In the genomic region with DNA sequence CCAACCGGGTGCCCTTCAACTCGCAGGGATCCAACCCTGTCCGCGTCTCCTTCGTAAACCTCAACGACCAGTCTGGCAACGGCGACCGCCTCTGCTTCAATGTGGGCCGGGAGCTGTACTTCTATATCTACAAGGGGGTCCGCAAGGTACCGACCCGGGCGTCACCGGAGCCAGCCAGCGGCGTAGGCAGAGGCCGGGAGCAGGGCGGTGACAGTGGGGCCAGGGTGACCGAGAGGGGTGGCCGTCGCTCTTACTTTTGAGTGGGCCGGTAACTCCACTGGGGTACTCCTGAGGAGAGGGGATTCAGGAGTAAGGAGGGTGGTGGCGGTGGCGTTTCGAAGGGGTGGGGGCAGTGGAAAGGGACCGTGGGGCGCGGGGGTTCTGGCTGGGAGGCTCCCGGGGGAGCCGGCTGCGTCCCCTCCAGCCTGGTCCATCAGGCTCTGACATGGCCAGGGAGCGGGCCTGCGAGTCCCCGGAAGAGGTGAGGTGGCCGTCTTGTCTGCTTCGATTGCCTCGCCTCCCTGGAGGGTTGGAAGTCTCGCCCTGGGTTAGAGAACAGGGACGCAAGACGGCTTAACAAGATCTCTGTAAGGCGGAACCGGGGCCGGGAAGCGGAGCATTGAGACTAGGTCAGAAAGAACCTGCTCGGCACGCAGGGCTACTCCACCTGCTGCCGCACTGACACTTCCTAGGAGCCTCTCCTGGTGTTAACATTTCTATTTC, we compare ENCODE assay signal across 1 cellular context.
TF ChIP-seq lines count a peak whose summit lies in the region.

No MANE protein-coding gene starts in this region.

TF ChIP-seq in HepG2, 621 proteins besides CTCF, POLR2A, EP300 and RAD21 (continued from another document and continues in another):
- TF ChIP-seq, protein P1, sequence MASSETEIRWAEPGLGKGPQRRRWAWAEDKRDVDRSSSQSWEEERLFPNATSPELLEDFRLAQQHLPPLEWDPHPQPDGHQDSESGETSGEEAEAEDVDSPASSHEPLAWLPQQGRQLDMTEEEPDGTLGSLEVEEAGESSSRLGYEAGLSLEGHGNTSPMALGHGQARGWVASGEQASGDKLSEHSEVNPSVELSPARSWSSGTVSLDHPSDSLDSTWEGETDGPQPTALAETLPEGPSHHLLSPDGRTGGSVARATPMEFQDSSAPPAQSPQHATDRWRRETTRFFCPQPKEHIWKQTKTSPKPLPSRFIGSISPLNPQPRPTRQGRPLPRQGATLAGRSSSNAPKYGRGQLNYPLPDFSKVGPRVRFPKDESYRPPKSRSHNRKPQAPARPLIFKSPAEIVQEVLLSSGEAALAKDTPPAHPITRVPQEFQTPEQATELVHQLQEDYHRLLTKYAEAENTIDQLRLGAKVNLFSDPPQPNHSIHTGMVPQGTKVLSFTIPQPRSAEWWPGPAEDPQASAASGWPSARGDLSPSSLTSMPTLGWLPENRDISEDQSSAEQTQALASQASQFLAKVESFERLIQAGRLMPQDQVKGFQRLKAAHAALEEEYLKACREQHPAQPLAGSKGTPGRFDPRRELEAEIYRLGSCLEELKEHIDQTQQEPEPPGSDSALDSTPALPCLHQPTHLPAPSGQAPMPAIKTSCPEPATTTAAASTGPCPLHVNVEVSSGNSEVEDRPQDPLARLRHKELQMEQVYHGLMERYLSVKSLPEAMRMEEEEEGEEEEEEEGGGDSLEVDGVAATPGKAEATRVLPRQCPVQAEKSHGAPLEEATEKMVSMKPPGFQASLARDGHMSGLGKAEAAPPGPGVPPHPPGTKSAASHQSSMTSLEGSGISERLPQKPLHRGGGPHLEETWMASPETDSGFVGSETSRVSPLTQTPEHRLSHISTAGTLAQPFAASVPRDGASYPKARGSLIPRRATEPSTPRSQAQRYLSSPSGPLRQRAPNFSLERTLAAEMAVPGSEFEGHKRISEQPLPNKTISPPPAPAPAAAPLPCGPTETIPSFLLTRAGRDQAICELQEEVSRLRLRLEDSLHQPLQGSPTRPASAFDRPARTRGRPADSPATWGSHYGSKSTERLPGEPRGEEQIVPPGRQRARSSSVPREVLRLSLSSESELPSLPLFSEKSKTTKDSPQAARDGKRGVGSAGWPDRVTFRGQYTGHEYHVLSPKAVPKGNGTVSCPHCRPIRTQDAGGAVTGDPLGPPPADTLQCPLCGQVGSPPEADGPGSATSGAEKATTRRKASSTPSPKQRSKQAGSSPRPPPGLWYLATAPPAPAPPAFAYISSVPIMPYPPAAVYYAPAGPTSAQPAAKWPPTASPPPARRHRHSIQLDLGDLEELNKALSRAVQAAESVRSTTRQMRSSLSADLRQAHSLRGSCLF (CRISPR knock-in tag; IDR thresholded peaks at IDR 0.05; ENCODE audit: borderline replicate concordance) = no peak
- no peak for TF ChIP-seq ZNF282 (IDR thresholded peaks at IDR 0.05; ENCODE audit: partially characterized antibody)
- TF ChIP-seq, protein P2, sequence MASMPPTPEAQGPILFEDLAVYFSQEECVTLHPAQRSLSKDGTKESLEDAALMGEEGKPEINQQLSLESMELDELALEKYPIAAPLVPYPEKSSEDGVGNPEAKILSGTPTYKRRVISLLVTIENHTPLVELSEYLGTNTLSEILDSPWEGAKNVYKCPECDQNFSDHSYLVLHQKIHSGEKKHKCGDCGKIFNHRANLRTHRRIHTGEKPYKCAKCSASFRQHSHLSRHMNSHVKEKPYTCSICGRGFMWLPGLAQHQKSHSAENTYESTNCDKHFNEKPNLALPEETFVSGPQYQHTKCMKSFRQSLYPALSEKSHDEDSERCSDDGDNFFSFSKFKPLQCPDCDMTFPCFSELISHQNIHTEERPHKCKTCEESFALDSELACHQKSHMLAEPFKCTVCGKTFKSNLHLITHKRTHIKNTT (CRISPR knock-in tag; IDR thresholded peaks at IDR 0.05) = no peak
- TF ChIP-seq, protein P3, sequence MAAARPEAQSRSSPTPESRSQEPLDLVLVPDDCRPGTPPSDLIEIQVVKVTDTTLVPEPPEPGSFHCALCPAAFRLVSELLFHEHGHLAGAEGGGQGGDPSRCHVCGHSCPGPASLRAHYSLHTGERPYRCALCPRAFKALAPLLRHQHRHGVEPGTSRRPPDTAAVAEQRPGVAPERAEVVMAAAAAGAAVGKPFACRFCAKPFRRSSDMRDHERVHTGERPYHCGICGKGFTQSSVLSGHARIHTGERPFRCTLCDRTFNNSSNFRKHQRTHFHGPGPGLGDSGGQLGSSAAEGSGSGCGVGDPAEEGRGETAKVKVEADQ (CRISPR knock-in tag; IDR thresholded peaks at IDR 0.05; ENCODE audit: borderline replicate concordance) = no peak
- no peak for TF ChIP-seq HOXA5 (CRISPR knock-in tag; IDR thresholded peaks at IDR 0.05)
- TF ChIP-seq, protein P4, sequence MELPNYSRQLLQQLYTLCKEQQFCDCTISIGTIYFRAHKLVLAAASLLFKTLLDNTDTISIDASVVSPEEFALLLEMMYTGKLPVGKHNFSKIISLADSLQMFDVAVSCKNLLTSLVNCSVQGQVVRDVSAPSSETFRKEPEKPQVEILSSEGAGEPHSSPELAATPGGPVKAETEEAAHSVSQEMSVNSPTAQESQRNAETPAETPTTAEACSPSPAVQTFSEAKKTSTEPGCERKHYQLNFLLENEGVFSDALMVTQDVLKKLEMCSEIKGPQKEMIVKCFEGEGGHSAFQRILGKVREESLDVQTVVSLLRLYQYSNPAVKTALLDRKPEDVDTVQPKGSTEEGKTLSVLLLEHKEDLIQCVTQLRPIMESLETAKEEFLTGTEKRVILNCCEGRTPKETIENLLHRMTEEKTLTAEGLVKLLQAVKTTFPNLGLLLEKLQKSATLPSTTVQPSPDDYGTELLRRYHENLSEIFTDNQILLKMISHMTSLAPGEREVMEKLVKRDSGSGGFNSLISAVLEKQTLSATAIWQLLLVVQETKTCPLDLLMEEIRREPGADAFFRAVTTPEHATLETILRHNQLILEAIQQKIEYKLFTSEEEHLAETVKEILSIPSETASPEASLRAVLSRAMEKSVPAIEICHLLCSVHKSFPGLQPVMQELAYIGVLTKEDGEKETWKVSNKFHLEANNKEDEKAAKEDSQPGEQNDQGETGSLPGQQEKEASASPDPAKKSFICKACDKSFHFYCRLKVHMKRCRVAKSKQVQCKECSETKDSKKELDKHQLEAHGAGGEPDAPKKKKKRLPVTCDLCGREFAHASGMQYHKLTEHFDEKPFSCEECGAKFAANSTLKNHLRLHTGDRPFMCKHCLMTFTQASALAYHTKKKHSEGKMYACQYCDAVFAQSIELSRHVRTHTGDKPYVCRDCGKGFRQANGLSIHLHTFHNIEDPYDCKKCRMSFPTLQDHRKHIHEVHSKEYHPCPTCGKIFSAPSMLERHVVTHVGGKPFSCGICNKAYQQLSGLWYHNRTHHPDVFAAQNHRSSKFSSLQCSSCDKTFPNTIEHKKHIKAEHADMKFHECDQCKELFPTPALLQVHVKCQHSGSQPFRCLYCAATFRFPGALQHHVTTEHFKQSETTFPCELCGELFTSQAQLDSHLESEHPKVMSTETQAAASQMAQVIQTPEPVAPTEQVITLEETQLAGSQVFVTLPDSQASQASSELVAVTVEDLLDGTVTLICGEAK (IDR thresholded peaks at IDR 0.05) = no peak
- TF ChIP-seq, protein P4 (CRISPR knock-in tag; IDR thresholded peaks at IDR 0.05) = peak; percentile 45; the same call in 1 of the 2 replicates
- peak; percentile 9; the same call in 1 of the 2 replicates for TF ChIP-seq SAP130 (CRISPR knock-in tag; IDR thresholded peaks at IDR 0.05; ENCODE audit: low read depth)
- TF ChIP-seq CBX1 (IDR thresholded peaks at IDR 0.05; ENCODE audit: low read depth) = no peak
- 0 out of 2 replicates have a peak, but pooled peaks have one; percentile 48 for TF ChIP-seq HIVEP1 (CRISPR knock-in tag; IDR thresholded peaks at IDR 0.05)
- no peak for TF ChIP-seq ZNF557 (CRISPR knock-in tag; IDR thresholded peaks at IDR 0.05)
- no peak for TF ChIP-seq EHMT2 (IDR thresholded peaks at IDR 0.05; ENCODE audit: borderline replicate concordance, low read depth, low read length)
- no peak for TF ChIP-seq RCOR2 (CRISPR knock-in tag; IDR thresholded peaks at IDR 0.05)
- TF ChIP-seq, protein P5, sequence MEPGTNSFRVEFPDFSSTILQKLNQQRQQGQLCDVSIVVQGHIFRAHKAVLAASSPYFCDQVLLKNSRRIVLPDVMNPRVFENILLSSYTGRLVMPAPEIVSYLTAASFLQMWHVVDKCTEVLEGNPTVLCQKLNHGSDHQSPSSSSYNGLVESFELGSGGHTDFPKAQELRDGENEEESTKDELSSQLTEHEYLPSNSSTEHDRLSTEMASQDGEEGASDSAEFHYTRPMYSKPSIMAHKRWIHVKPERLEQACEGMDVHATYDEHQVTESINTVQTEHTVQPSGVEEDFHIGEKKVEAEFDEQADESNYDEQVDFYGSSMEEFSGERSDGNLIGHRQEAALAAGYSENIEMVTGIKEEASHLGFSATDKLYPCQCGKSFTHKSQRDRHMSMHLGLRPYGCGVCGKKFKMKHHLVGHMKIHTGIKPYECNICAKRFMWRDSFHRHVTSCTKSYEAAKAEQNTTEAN (CRISPR knock-in tag; conservative IDR thresholded peaks at IDR 0.05) = no peak
- TF ChIP-seq ATAD3A (CRISPR knock-in tag; IDR thresholded peaks at IDR 0.05) = 0 out of 2 replicates have a peak, but pooled peaks have one; percentile 52
- no peak for TF ChIP-seq PRMT3 (CRISPR knock-in tag; IDR thresholded peaks at IDR 0.05; ENCODE audit: borderline replicate concordance, low read depth)
- TF ChIP-seq, protein P6, sequence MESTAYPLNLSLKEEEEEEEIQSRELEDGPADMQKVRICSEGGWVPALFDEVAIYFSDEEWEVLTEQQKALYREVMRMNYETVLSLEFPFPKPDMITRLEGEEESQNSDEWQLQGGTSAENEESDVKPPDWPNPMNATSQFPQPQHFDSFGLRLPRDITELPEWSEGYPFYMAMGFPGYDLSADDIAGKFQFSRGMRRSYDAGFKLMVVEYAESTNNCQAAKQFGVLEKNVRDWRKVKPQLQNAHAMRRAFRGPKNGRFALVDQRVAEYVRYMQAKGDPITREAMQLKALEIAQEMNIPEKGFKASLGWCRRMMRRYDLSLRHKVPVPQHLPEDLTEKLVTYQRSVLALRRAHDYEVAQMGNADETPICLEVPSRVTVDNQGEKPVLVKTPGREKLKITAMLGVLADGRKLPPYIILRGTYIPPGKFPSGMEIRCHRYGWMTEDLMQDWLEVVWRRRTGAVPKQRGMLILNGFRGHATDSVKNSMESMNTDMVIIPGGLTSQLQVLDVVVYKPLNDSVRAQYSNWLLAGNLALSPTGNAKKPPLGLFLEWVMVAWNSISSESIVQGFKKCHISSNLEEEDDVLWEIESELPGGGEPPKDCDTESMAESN (CRISPR knock-in tag; conservative IDR thresholded peaks at IDR 0.05) = no peak
- TF ChIP-seq, protein P7, sequence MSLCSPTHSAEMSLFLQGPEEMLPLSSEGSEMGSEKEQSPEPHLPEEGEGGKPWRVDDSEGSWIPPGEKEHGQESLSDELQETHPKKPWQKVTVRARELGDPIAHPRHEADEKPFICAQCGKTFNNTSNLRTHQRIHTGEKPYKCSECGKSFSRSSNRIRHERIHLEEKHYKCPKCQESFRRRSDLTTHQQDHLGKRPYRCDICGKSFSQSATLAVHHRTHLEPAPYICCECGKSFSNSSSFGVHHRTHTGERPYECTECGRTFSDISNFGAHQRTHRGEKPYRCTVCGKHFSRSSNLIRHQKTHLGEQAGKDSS (CRISPR knock-in tag; IDR thresholded peaks at IDR 0.05; ENCODE audit: borderline replicate concordance, low read depth) = no peak
- TF ChIP-seq NBN (conservative IDR thresholded peaks at IDR 0.05) = no peak
- TF ChIP-seq ZNF124 (CRISPR knock-in tag; IDR thresholded peaks at IDR 0.05) = no peak
- TF ChIP-seq, protein P8, sequence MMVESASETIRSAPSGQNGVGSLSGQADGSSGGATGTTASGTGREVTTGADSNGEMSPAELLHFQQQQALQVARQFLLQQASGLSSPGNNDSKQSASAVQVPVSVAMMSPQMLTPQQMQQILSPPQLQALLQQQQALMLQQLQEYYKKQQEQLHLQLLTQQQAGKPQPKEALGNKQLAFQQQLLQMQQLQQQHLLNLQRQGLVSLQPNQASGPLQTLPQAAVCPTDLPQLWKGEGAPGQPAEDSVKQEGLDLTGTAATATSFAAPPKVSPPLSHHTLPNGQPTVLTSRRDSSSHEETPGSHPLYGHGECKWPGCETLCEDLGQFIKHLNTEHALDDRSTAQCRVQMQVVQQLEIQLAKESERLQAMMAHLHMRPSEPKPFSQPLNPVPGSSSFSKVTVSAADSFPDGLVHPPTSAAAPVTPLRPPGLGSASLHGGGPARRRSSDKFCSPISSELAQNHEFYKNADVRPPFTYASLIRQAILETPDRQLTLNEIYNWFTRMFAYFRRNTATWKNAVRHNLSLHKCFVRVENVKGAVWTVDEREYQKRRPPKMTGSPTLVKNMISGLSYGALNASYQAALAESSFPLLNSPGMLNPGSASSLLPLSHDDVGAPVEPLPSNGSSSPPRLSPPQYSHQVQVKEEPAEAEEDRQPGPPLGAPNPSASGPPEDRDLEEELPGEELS (CRISPR knock-in tag; IDR thresholded peaks at IDR 0.05) = no peak
- 0 out of 2 replicates have a peak, but pooled peaks have one; percentile 19 for TF ChIP-seq NAIF1 (CRISPR knock-in tag; IDR thresholded peaks at IDR 0.05; ENCODE audit: borderline replicate concordance)
- TF ChIP-seq ISX (CRISPR knock-in tag; conservative IDR thresholded peaks at IDR 0.05) = no peak
- TF ChIP-seq, protein P9, sequence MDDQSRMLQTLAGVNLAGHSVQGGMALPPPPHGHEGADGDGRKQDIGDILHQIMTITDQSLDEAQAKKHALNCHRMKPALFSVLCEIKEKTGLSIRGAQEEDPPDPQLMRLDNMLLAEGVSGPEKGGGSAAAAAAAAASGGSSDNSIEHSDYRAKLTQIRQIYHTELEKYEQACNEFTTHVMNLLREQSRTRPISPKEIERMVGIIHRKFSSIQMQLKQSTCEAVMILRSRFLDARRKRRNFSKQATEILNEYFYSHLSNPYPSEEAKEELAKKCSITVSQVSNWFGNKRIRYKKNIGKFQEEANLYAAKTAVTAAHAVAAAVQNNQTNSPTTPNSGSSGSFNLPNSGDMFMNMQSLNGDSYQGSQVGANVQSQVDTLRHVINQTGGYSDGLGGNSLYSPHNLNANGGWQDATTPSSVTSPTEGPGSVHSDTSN (CRISPR knock-in tag; IDR thresholded peaks at IDR 0.05; ENCODE audit: borderline replicate concordance) = no peak
- TF ChIP-seq GTF2F1 (IDR thresholded peaks at IDR 0.05; ENCODE audit: low read length) = no peak
- no peak for TF ChIP-seq ZNF530 (CRISPR knock-in tag; IDR thresholded peaks at IDR 0.05; ENCODE audit: low read depth)
- no peak for TF ChIP-seq HOXA3 (CRISPR knock-in tag; IDR thresholded peaks at IDR 0.05)
